In genomic region chr9:124684140-124684539, GRCh38 we compare ENCODE assay signal across 14 cellular contexts.
"Had no signal": no experiment of that assay in that cellular context is flagged by ENCODE, and none has a peak within 500 bp of the region (broad histone marks: within the 10 kb centered on the region; RNA-seq: fewer than 3 reads in every experiment).

No MANE protein-coding gene starts in this region.

- H3K4me1 ChIP-seq: prostate gland, stomach, testis, upper lobe of right lung had no signal

- H3K9me3 ChIP-seq: prostate gland, stomach, testis, upper lobe of right lung had no signal

- DNase-seq: activated CD4-positive, alpha-beta T cell treated with anti-CD3 and anti-CD28 coated beads, Interleukin-2, amount 50 U/mL, for 1 hour; activated naive CD8-positive, alpha-beta T cell treated with anti-CD3 and anti-CD28 coated beads for 36 hours; amygdala; brain microvascular endothelial cell; dermis blood vessel endothelial cell; effector memory CD8-positive, alpha-beta T cell; head of caudate nucleus; islet precursor cell; stimulated activated CD4-positive, alpha-beta T cell treated with anti-CD3 and anti-CD28 coated beads, Interleukin-2, amount 100 ng/mL, for 24 hours; stomach; testis; upper lobe of right lung had no signal

- H3K36me3 ChIP-seq: prostate gland, stomach, upper lobe of right lung had no signal

- H3K27me3 ChIP-seq: brain microvascular endothelial cell, stomach, testis, upper lobe of right lung had no signal

- H3K27ac ChIP-seq: brain microvascular endothelial cell, prostate gland, stomach, testis, upper lobe of right lung had no signal

- ATAC-seq: effector memory CD8-positive, alpha-beta T cell; sciatic nerve; upper lobe of right lung had no signal

- H3K4me3 ChIP-seq: prostate gland, stomach, testis, upper lobe of right lung had no signal
